In the genomic region with DNA sequence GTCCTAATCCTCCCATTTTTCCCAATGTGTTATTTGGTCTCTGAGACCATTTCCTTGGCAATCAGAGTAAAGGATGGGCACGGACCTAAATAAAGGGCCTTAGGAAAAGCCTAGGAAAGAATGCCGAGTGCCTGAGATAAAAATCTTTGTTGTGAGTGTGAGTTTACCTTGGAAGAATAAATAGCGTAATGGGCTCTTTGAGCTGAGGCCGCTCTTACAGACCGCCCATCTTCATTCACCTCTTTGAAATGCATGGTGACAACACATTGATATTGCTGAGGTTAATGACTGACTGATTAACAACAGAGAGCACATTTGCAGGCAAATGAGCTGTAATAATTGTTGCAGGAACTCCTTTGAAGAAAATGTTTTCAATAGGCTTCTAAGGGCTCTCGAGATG, we compare ENCODE assay signal across 2 cellular contexts.
TF ChIP-seq lines count a peak whose summit lies in the region.

No MANE protein-coding gene starts in this region.

TF ChIP-seq in GM23338, 12 proteins besides CTCF, POLR2A, EP300 and RAD21:
- TF ChIP-seq POLR2AphosphoS5 (IDR thresholded peaks at IDR 0.05; ENCODE audit: low read depth): peak; percentile 27; the same call in 1 of the 2 replicates
- TF ChIP-seq, protein P1, sequence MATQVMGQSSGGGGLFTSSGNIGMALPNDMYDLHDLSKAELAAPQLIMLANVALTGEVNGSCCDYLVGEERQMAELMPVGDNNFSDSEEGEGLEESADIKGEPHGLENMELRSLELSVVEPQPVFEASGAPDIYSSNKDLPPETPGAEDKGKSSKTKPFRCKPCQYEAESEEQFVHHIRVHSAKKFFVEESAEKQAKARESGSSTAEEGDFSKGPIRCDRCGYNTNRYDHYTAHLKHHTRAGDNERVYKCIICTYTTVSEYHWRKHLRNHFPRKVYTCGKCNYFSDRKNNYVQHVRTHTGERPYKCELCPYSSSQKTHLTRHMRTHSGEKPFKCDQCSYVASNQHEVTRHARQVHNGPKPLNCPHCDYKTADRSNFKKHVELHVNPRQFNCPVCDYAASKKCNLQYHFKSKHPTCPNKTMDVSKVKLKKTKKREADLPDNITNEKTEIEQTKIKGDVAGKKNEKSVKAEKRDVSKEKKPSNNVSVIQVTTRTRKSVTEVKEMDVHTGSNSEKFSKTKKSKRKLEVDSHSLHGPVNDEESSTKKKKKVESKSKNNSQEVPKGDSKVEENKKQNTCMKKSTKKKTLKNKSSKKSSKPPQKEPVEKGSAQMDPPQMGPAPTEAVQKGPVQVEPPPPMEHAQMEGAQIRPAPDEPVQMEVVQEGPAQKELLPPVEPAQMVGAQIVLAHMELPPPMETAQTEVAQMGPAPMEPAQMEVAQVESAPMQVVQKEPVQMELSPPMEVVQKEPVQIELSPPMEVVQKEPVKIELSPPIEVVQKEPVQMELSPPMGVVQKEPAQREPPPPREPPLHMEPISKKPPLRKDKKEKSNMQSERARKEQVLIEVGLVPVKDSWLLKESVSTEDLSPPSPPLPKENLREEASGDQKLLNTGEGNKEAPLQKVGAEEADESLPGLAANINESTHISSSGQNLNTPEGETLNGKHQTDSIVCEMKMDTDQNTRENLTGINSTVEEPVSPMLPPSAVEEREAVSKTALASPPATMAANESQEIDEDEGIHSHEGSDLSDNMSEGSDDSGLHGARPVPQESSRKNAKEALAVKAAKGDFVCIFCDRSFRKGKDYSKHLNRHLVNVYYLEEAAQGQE (IDR thresholded peaks at IDR 0.05; ENCODE audit: unreplicated experiment): no peak
- peak; percentile 95 for TF ChIP-seq NANOG (IDR thresholded peaks at IDR 0.05; ENCODE audit: borderline replicate concordance)
- TF ChIP-seq EZH2phosphoT487 (IDR thresholded peaks at IDR 0.05; ENCODE audit: unreplicated experiment): no peak

TF ChIP-seq in H1, 55 proteins besides CTCF, POLR2A, EP300 and RAD21:
- TF ChIP-seq ASH2L (IDR thresholded peaks at IDR 0.05; ENCODE audit: low read length) (no peak), NANOG (IDR thresholded peaks at IDR 0.05; ENCODE audit: insufficient read depth, low read depth, low read length, poor library complexity, severe bottlenecking) (peak; percentile 56)
TF ChIP-seq in H1: peak in this region for 1.
